ENCODE assay signal across 24 cellular contexts in genomic region chr7:121392277-121393004, GRCh38. TPM values are rescaled to one million over a fixed set of nuclear protein-coding genes. Genes with fewer than 3 reads are reported as not detected.
DNase-seq lines count a peak whose midpoint lies in the region; ATAC-seq, FAIRE-seq and TF ChIP-seq lines count a peak whose summit lies in the region.
"Had no signal": no experiment of that assay in that cellular context is flagged by ENCODE, and none has a peak within 500 bp of the region (broad histone marks: within the 10 kb centered on the region; RNA-seq: fewer than 3 reads in every experiment).

No MANE protein-coding gene starts in this region.

- H3K36me3 Mint-ChIP-seq in activated T-helper 2 cell treated with anti-CD3 and anti-CD28 coated beads, Interferon-gamma antibody, Interleukin-2, Interleukin-4, amounts not matched to agents 10 μg/mL and 5 μg/mL and 100 μg/mL, durations not matched to agents 14 hours and 24 hours and 36 hours (ENCODE audit: low read depth), result peaks cover 41% of the 10 kb centered on the region
- peaks cover 4% of the 10 kb centered on the region in 3 donors for H3K36me3 Mint-ChIP-seq in naive thymus-derived CD8-positive, alpha-beta T cell

- no peak for TF ChIP-seq CTCF in hepatocyte (IDR thresholded peaks at IDR 0.05; ENCODE audit: poor library complexity)

- H3K4me1 ChIP-seq in BLaER1 treated with 17β-estradiol and CSF1 and Interleukin-3, amounts not matched to agents 10 nM and 100 nM, result peaks cover 14 to 66% (median 39%) of the 10 kb centered on the region in 10 experiments
- H3K4me1 ChIP-seq in hepatocyte (ENCODE audit: insufficient read depth), result peaks cover 12% of the 10 kb centered on the region
- H3K4me1 ChIP-seq: colonic mucosa had no signal

- H3K27me3 Mint-ChIP-seq in activated T-helper 2 cell treated with anti-CD3 and anti-CD28 coated beads, Interferon-gamma antibody, Interleukin-2, Interleukin-4, amounts not matched to agents 10 μg/mL and 5 μg/mL and 100 μg/mL, durations not matched to agents 14 hours and 24 hours and 36 hours (ENCODE audit: low read depth), result no peaks in the 10 kb centered on the region
- H3K27me3 Mint-ChIP-seq in naive thymus-derived CD8-positive, alpha-beta T cell, result no peaks in the 10 kb centered on the region

- no peak overlapping the region for H3K4me3 ChIP-seq in BLaER1 treated with 17β-estradiol and CSF1 and Interleukin-3, amounts not matched to agents 10 nM and 100 nM
- no peak overlapping the region for H3K4me3 ChIP-seq in hepatocyte
- H3K4me3 ChIP-seq: colonic mucosa, gastroesophageal sphincter, left lung, tibial nerve had no signal

- peaks cover 59% of the 10 kb centered on the region for H3K4me1 Mint-ChIP-seq in activated T-helper 2 cell treated with anti-CD3 and anti-CD28 coated beads, Interferon-gamma antibody, Interleukin-2, Interleukin-4, amounts not matched to agents 10 μg/mL and 5 μg/mL and 100 μg/mL, durations not matched to agents 14 hours and 24 hours and 36 hours (ENCODE audit: low read depth)
- H3K4me1 Mint-ChIP-seq in naive thymus-derived CD8-positive, alpha-beta T cell, result peaks cover 26 to 76% (median 54%) of the 10 kb centered on the region in 4 donors

- no peaks in the 10 kb centered on the region for H3K27me3 ChIP-seq in BLaER1 treated with 17β-estradiol and CSF1 and Interleukin-3, amounts not matched to agents 10 nM and 100 nM
- no peaks in the 10 kb centered on the region for H3K27me3 ChIP-seq in hepatocyte
- H3K27me3 ChIP-seq: colonic mucosa, gastroesophageal sphincter, left lung, tibial nerve had no signal

- TF ChIP-seq POLR2A in GM12892 (IDR thresholded peaks at IDR 0.05; ENCODE audit: low read depth, low read length), result no peak

- H4K20me1 ChIP-seq in BLaER1 treated with 17β-estradiol and CSF1 and Interleukin-3, amounts not matched to agents 10 nM and 100 nM, result peaks cover 0 to 55% (median 9%) of the 10 kb centered on the region in 11 experiments; a peak in 12 of 22 replicates
- H4K20me1 ChIP-seq in hepatocyte (ENCODE audit: insufficient read depth, poor library complexity, severe bottlenecking), result peaks cover 3% of the 10 kb centered on the region

- H3K9me2 ChIP-seq in hepatocyte (replicated peaks; ENCODE audit: insufficient read depth), result no peaks in the 10 kb centered on the region

- H3K36me3 ChIP-seq in BLaER1 treated with 17β-estradiol and CSF1 and Interleukin-3, amounts not matched to agents 10 nM and 100 nM, result peaks cover 9 to 24% (median 17%) of the 10 kb centered on the region in 11 experiments; a peak in 16 of 22 replicates
- H3K36me3 ChIP-seq in hepatocyte (replicated peaks; ENCODE audit: insufficient read depth, low read depth), result no peaks in the 10 kb centered on the region
- H3K36me3 ChIP-seq: colonic mucosa, gastroesophageal sphincter, left lung had no signal

- no peak for ATAC-seq in naive thymus-derived CD8-positive, alpha-beta T cell
- no peak for ATAC-seq in HG02610 (IDR thresholded peaks at IDR 0.05; ENCODE audit: unreplicated experiment)
- ATAC-seq: CD8-positive, alpha-beta T cell; gastroesophageal sphincter; left lung; right cardiac atrium had no signal

- POLR2A ChIA-PET in naive thymus-derived CD8-positive, alpha-beta T cell (lab: Charles Lee), result no interaction called here

- peaks cover 82% of the 10 kb centered on the region for H3K79me2 ChIP-seq in hepatocyte

- peaks cover 5% of the 10 kb centered on the region for H3K9me3 Mint-ChIP-seq in activated T-helper 2 cell treated with anti-CD3 and anti-CD28 coated beads, Interferon-gamma antibody, Interleukin-2, Interleukin-4, amounts not matched to agents 10 μg/mL and 5 μg/mL and 100 μg/mL, durations not matched to agents 14 hours and 24 hours and 36 hours
- H3K9me3 Mint-ChIP-seq in naive thymus-derived CD8-positive, alpha-beta T cell, result peaks cover 0 to 3% (median 0%) of the 10 kb centered on the region in 9 donors
- H3K9me3 Mint-ChIP-seq: CD8-positive, alpha-beta T cell had no signal

- peak overlapping the region in 7 of 11 experiments; percentile 1 to 49 (median 5); a peak in 7 of 22 replicates for H3K4me2 ChIP-seq in BLaER1 treated with 17β-estradiol and CSF1 and Interleukin-3, amounts not matched to agents 10 nM and 100 nM
- no peak overlapping the region for H3K4me2 ChIP-seq in hepatocyte

- no peak overlapping the region for H2AFZ ChIP-seq in hepatocyte

- no peak overlapping the region for H3K4me3 Mint-ChIP-seq in activated T-helper 2 cell treated with anti-CD3 and anti-CD28 coated beads, Interferon-gamma antibody, Interleukin-2, Interleukin-4, amounts not matched to agents 10 μg/mL and 5 μg/mL and 100 μg/mL, durations not matched to agents 14 hours and 24 hours and 36 hours (ENCODE audit: low read depth)
- H3K4me3 Mint-ChIP-seq in naive thymus-derived CD8-positive, alpha-beta T cell, result no peak overlapping the region
- H3K4me3 Mint-ChIP-seq: CD8-positive, alpha-beta T cell; endodermal cell; nephron progenitor cell had no signal

- no peak overlapping the region for H3K27ac ChIP-seq in BLaER1 treated with 17β-estradiol and CSF1 and Interleukin-3, amounts not matched to agents 10 nM and 100 nM
- H3K27ac ChIP-seq in hepatocyte, result no peak overlapping the region
- H3K27ac ChIP-seq: colonic mucosa, gastroesophageal sphincter, left lung, tibial nerve had no signal

- intact Hi-C loops in activated T-helper 2 cell treated with anti-CD3 and anti-CD28 coated beads, Interferon-gamma antibody, Interleukin-2, Interleukin-4, amounts not matched to agents 10 μg/mL and 5 μg/mL and 100 μg/mL, durations not matched to agents 14 hours and 24 hours and 36 hours (cut with micrococcal nuclease), result loop anchor here (10.0 kb wide), 1 partner anchor 408 kb away; the partner anchor contains the start of gene CPED1

- H3K9ac ChIP-seq in BLaER1 treated with 17β-estradiol and CSF1 and Interleukin-3, amounts not matched to agents 10 nM and 100 nM, result no peak overlapping the region

- WGBS in hepatocyte (ENCODE audit: low lambda C conversion rate, missing lambda C conversion rate), result 96% methylated on average over 10 of the region's 10 CpGs

- DNase-seq in GM12892 (ENCODE audit: insufficient read length) (no peak), hepatocyte (ENCODE audit: low spot score) (no peak), CD1c-positive myeloid dendritic cell (ENCODE audit: extremely low spot score) (no peak)
- no peak for DNase-seq in activated T-helper 2 cell treated with anti-CD3 and anti-CD28 coated beads, Interferon-gamma antibody, Interleukin-2, Interleukin-4, amounts not matched to agents 10 μg/mL and 5 μg/mL and 100 μg/mL, durations not matched to agents 14 hours and 24 hours and 36 hours (ENCODE audit: low spot score)
- DNase-seq in naive thymus-derived CD8-positive, alpha-beta T cell, result no peak
- no peak for DNase-seq in activated T-cell treated with anti-CD3 and anti-CD28 coated beads, Interleukin-2, amount 50 U/mL, for 1 hour
- DNase-seq: activated CD4-positive, alpha-beta T cell treated with anti-CD3 and anti-CD28 coated beads, Interleukin-2, amount 50 U/mL, for 4 hours; CD8-positive, alpha-beta T cell; colonic mucosa; DMS53; endodermal cell; H7; hypothalamus; left lung; NCI-H2081; nephron progenitor cell; OCI-M1; right cardiac atrium; stimulated activated CD4-positive, alpha-beta T cell treated with anti-CD3 and anti-CD28 coated beads, Interleukin-12 subunit alpha, Interleukin-12 subunit beta, amount 100 ng/mL, for 4 hours; stimulated activated CD4-positive, alpha-beta T cell treated with anti-CD3 and anti-CD28 coated beads, Interleukin-4, amount 100 ng/mL, for 24 hours had no signal

- peaks cover 8 to 20% (median 13%) of the 10 kb centered on the region in 11 experiments; a peak in 16 of 22 replicates for H3K9me3 ChIP-seq in BLaER1 treated with 17β-estradiol and CSF1 and Interleukin-3, amounts not matched to agents 10 nM and 100 nM (replicated peaks in 1 of 11)
- no peaks in the 10 kb centered on the region for H3K9me3 ChIP-seq in hepatocyte (ENCODE audit: low read depth)
- H3K9me3 ChIP-seq: colonic mucosa, gastroesophageal sphincter, left lung, tibial nerve had no signal

- FAIRE-seq in GM12892 (lab: Jason Lieb, UNC), result peak; percentile 42

- peak overlapping the region; percentile 46 for H3K27ac Mint-ChIP-seq in activated T-helper 2 cell treated with anti-CD3 and anti-CD28 coated beads, Interferon-gamma antibody, Interleukin-2, Interleukin-4, amounts not matched to agents 10 μg/mL and 5 μg/mL and 100 μg/mL, durations not matched to agents 14 hours and 24 hours and 36 hours
- peak overlapping the region in 6 of 10 donors; percentile 4 to 90 (median 52) for H3K27ac Mint-ChIP-seq in naive thymus-derived CD8-positive, alpha-beta T cell
- H3K27ac Mint-ChIP-seq: endodermal cell, nephron progenitor cell had no signal

RNA-seq across cellular contexts. Expression of gene FAM3C, which starts 3.7 kb away (rescaled TPM):
- 26.1 TPM for polyA plus RNA-seq in GM12892 (2012; ENCODE audit: missing spikeins)
- 57.6 and 59.5 TPM in 2 replicates for total RNA-seq in activated T-helper 2 cell treated with anti-CD3 and anti-CD28 coated beads, Interferon-gamma antibody, Interleukin-2, Interleukin-4, amounts not matched to agents 10 μg/mL and 5 μg/mL and 100 μg/mL, durations not matched to agents 14 hours and 24 hours and 36 hours
- total RNA-seq in naive thymus-derived CD8-positive, alpha-beta T cell, result 10 to 100 TPM; 19.6 to 20.6 TPM
- 10 to 100 TPM in 2 of 3 donors, 1 to 10 TPM in 1; 8.9 to 12.4 (median 11.9) TPM for polyA plus RNA-seq in naive thymus-derived CD8-positive, alpha-beta T cell
- 113 and 119 TPM in 2 replicates for total RNA-seq in hepatocyte
- 120 and 127 TPM in 2 replicates for polyA plus RNA-seq in hepatocyte
